In the genomic region with DNA sequence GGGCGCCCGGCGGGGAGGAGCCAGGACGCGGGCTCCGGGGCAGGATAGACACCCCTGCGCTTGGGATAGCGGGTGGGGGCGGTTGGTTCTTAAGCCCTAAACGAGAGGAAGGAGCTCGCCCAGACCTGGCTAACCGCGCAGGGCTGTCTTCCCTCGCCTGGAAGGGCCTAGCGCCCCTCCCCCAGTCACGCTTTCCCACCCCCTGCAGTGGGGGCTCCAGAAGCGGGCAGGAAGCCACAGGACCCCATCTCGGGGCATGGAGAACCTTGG, we compare ENCODE assay signal across 10 cellular contexts. TPM values are rescaled to one million over a fixed set of nuclear protein-coding genes. Genes with fewer than 3 reads are reported as not detected.
A peak's percentile ranks its signal among the peaks of the same experiment; 100 is the strongest.
DNase-seq lines count a peak whose midpoint lies in the region; ATAC-seq and TF ChIP-seq lines count a peak whose summit lies in the region.
"Had no signal": no experiment of that assay in that cellular context is flagged by ENCODE, and none has a peak within 500 bp of the region (broad histone marks: within the 10 kb centered on the region; RNA-seq: fewer than 3 reads in every experiment).

No MANE protein-coding gene starts in this region.

- CTCF ChIA-PET in activated CD8-positive, alpha-beta memory T cell treated with anti-CD3 and anti-CD28 coated beads, Interleukin-2, amount 10 ng/mL, durations not matched to agents 7 days and 5 days (lab: Charles Lee): no interaction called here

- H3K36me3 ChIP-seq in mesodermal cell (ENCODE audit: control insufficient read depth, insufficient read depth, low read length): no peaks in the 10 kb centered on the region
- no peaks in the 10 kb centered on the region for H3K36me3 ChIP-seq in upper lobe of right lung

- peaks cover 57% of the 10 kb centered on the region for H3K27me3 Mint-ChIP-seq in activated T-cell treated with anti-CD3 and anti-CD28 coated beads, Interleukin-2, amount 50 U/mL, for 72 hours (ENCODE audit: low read depth)
- H3K27me3 Mint-ChIP-seq in dendritic cell treated with granulocyte-macrophage colony-stimulating factor and Interleukin-4, amounts not matched to agents 40 ng/mL and 50 ng/mL, for 4 days: peaks cover 84% of the 10 kb centered on the region
- peaks cover 52% of the 10 kb centered on the region for H3K27me3 Mint-ChIP-seq in activated T-helper 1 cell treated with anti-CD3 and anti-CD28 coated beads, Interleukin-12 subunit alpha, Interleukin-12 subunit beta, Interleukin-2, Interleukin-4 antibody, amounts not matched to agents 30 ng/mL and 10 ng/mL and 1 ng/mL, durations not matched to agents 14 hours and 24 hours and 36 hours (ENCODE audit: insufficient read depth)
- peaks cover 65% of the 10 kb centered on the region for H3K27me3 Mint-ChIP-seq in activated CD8-positive, alpha-beta memory T cell treated with anti-CD3 and anti-CD28 coated beads, Interleukin-2, amount 10 ng/mL, durations not matched to agents 7 days and 5 days

- H3K4me1 ChIP-seq in mesodermal cell (ENCODE audit: control insufficient read depth, insufficient read depth, low read length, poor library complexity, severe bottlenecking) (peaks cover 10% of the 10 kb centered on the region), upper lobe of right lung (peaks cover 46% of the 10 kb centered on the region)

- no peak for DNase-seq in activated T-cell treated with anti-CD3 and anti-CD28 coated beads, Interleukin-2, amount 50 U/mL, for 72 hours
- DNase-seq in activated T-cell treated with anti-CD3 and anti-CD28 coated beads, Interleukin-2, amount 50 U/mL, for 48 hours: no peak
- no peak for DNase-seq in upper lobe of right lung
- DNase-seq in dermis blood vessel endothelial cell: no peak
- DNase-seq in activated T-helper 1 cell treated with anti-CD3 and anti-CD28 coated beads, Interleukin-12 subunit alpha, Interleukin-12 subunit beta, Interleukin-2, Interleukin-4 antibody, amounts not matched to agents 30 ng/mL and 10 ng/mL and 1 ng/mL, durations not matched to agents 14 hours and 24 hours and 36 hours (ENCODE audit: low spot score): no peak
- no peak for DNase-seq in activated CD8-positive, alpha-beta memory T cell treated with anti-CD3 and anti-CD28 coated beads, Interleukin-2, amount 10 ng/mL, durations not matched to agents 7 days and 5 days
- DNase-seq: activated gamma-delta T cell had no signal

- intact Hi-C loops in dendritic cell treated with granulocyte-macrophage colony-stimulating factor and Interleukin-4, amounts not matched to agents 40 ng/mL and 50 ng/mL, for 4 days (cut with micrococcal nuclease): no loop called here
- intact Hi-C loops in upper lobe of right lung (cut with DNase I): no loop called here
- intact Hi-C loops in activated T-helper 1 cell treated with anti-CD3 and anti-CD28 coated beads, Interleukin-12 subunit alpha, Interleukin-12 subunit beta, Interleukin-2, Interleukin-4 antibody, amounts not matched to agents 30 ng/mL and 10 ng/mL and 1 ng/mL, durations not matched to agents 14 hours and 24 hours and 36 hours (cut with micrococcal nuclease): loop anchor here (2.0 to 10.0 kb wide), 4 partner anchors 273 to 809 kb away; no protein-coding TSS in a partner anchor

- H3K27ac Mint-ChIP-seq in activated T-cell treated with anti-CD3 and anti-CD28 coated beads, Interleukin-2, amount 50 U/mL, for 72 hours: no peak overlapping the region
- H3K27ac Mint-ChIP-seq in dendritic cell treated with granulocyte-macrophage colony-stimulating factor and Interleukin-4, amounts not matched to agents 40 ng/mL and 50 ng/mL, for 4 days: no peak overlapping the region
- H3K27ac Mint-ChIP-seq in activated T-helper 1 cell treated with anti-CD3 and anti-CD28 coated beads, Interleukin-12 subunit alpha, Interleukin-12 subunit beta, Interleukin-2, Interleukin-4 antibody, amounts not matched to agents 30 ng/mL and 10 ng/mL and 1 ng/mL, durations not matched to agents 14 hours and 24 hours and 36 hours: no peak overlapping the region
- H3K27ac Mint-ChIP-seq in activated CD8-positive, alpha-beta memory T cell treated with anti-CD3 and anti-CD28 coated beads, Interleukin-2, amount 10 ng/mL, durations not matched to agents 7 days and 5 days: no peak overlapping the region
- H3K27ac Mint-ChIP-seq: effector memory CD8-positive, alpha-beta T cell had no signal

- no peaks in the 10 kb centered on the region for H3K36me3 Mint-ChIP-seq in activated T-cell treated with anti-CD3 and anti-CD28 coated beads, Interleukin-2, amount 50 U/mL, for 72 hours (ENCODE audit: insufficient read depth in 2 of 2)
- H3K36me3 Mint-ChIP-seq in dendritic cell treated with granulocyte-macrophage colony-stimulating factor and Interleukin-4, amounts not matched to agents 40 ng/mL and 50 ng/mL, for 4 days (ENCODE audit: low read depth): no peaks in the 10 kb centered on the region
- H3K36me3 Mint-ChIP-seq in activated T-helper 1 cell treated with anti-CD3 and anti-CD28 coated beads, Interleukin-12 subunit alpha, Interleukin-12 subunit beta, Interleukin-2, Interleukin-4 antibody, amounts not matched to agents 30 ng/mL and 10 ng/mL and 1 ng/mL, durations not matched to agents 14 hours and 24 hours and 36 hours (ENCODE audit: low read depth): peaks cover 2% of the 10 kb centered on the region
- no peaks in the 10 kb centered on the region for H3K36me3 Mint-ChIP-seq in activated CD8-positive, alpha-beta memory T cell treated with anti-CD3 and anti-CD28 coated beads, Interleukin-2, amount 10 ng/mL, durations not matched to agents 7 days and 5 days

- peaks cover 92% of the 10 kb centered on the region for H3K27me3 ChIP-seq in upper lobe of right lung

- no peaks in the 10 kb centered on the region for H3K9me3 Mint-ChIP-seq in activated T-cell treated with anti-CD3 and anti-CD28 coated beads, Interleukin-2, amount 50 U/mL, for 72 hours
- no peaks in the 10 kb centered on the region for H3K9me3 Mint-ChIP-seq in dendritic cell treated with granulocyte-macrophage colony-stimulating factor and Interleukin-4, amounts not matched to agents 40 ng/mL and 50 ng/mL, for 4 days
- no peaks in the 10 kb centered on the region for H3K9me3 Mint-ChIP-seq in activated T-helper 1 cell treated with anti-CD3 and anti-CD28 coated beads, Interleukin-12 subunit alpha, Interleukin-12 subunit beta, Interleukin-2, Interleukin-4 antibody, amounts not matched to agents 30 ng/mL and 10 ng/mL and 1 ng/mL, durations not matched to agents 14 hours and 24 hours and 36 hours
- H3K9me3 Mint-ChIP-seq in activated CD8-positive, alpha-beta memory T cell treated with anti-CD3 and anti-CD28 coated beads, Interleukin-2, amount 10 ng/mL, durations not matched to agents 7 days and 5 days (ENCODE audit: low read depth): no peaks in the 10 kb centered on the region
- H3K9me3 Mint-ChIP-seq: effector memory CD8-positive, alpha-beta T cell had no signal

- peak; percentile 13 to 16 for ATAC-seq in activated T-cell treated with anti-CD3 and anti-CD28 coated beads, Interleukin-2, amount 50 U/mL, for 72 hours (replicated peaks in 1 of 2)
- no peak for ATAC-seq in upper lobe of right lung
- no peak for ATAC-seq in activated CD8-positive, alpha-beta memory T cell treated with anti-CD3 and anti-CD28 coated beads, Interleukin-2, amount 10 ng/mL, durations not matched to agents 7 days and 5 days

- no peak for TF ChIP-seq CTCF in upper lobe of right lung (IDR thresholded peaks at IDR 0.05)

- H3K9me3 ChIP-seq in mesodermal cell (ENCODE audit: control insufficient read depth, low read length) (no peaks in the 10 kb centered on the region), upper lobe of right lung (no peaks in the 10 kb centered on the region)

- H3K4me3 ChIP-seq in mesodermal cell (ENCODE audit: extremely low read depth, insufficient read depth, low read length, poor library complexity, severe bottlenecking): peak overlapping the region; percentile 27
- peak overlapping the region; percentile 42 for H3K4me3 ChIP-seq in upper lobe of right lung

- H3K27ac ChIP-seq in mesodermal cell (ENCODE audit: low read depth, low read length, severe bottlenecking): no peak overlapping the region
- peak overlapping the region; percentile 79 for H3K27ac ChIP-seq in upper lobe of right lung

- peaks cover 17% of the 10 kb centered on the region for H3K4me1 Mint-ChIP-seq in activated T-cell treated with anti-CD3 and anti-CD28 coated beads, Interleukin-2, amount 50 U/mL, for 72 hours (ENCODE audit: low read depth)
- H3K4me1 Mint-ChIP-seq in dendritic cell treated with granulocyte-macrophage colony-stimulating factor and Interleukin-4, amounts not matched to agents 40 ng/mL and 50 ng/mL, for 4 days (ENCODE audit: low read depth): peaks cover 34% of the 10 kb centered on the region
- peaks cover 16% of the 10 kb centered on the region for H3K4me1 Mint-ChIP-seq in activated T-helper 1 cell treated with anti-CD3 and anti-CD28 coated beads, Interleukin-12 subunit alpha, Interleukin-12 subunit beta, Interleukin-2, Interleukin-4 antibody, amounts not matched to agents 30 ng/mL and 10 ng/mL and 1 ng/mL, durations not matched to agents 14 hours and 24 hours and 36 hours (ENCODE audit: low read depth)
- peaks cover 21% of the 10 kb centered on the region for H3K4me1 Mint-ChIP-seq in activated CD8-positive, alpha-beta memory T cell treated with anti-CD3 and anti-CD28 coated beads, Interleukin-2, amount 10 ng/mL, durations not matched to agents 7 days and 5 days

- WGBS in mesodermal cell (ENCODE audit: insufficient coverage in 2 of 2), 2 experiments: 8 to 28% methylated on average over 7 to 11 of the region's 18 CpGs

- peak overlapping the region in 1 of 2 donors; percentile 63 for H3K4me3 Mint-ChIP-seq in activated T-cell treated with anti-CD3 and anti-CD28 coated beads, Interleukin-2, amount 50 U/mL, for 72 hours
- peak overlapping the region; percentile 17 for H3K4me3 Mint-ChIP-seq in dendritic cell treated with granulocyte-macrophage colony-stimulating factor and Interleukin-4, amounts not matched to agents 40 ng/mL and 50 ng/mL, for 4 days
- no peak overlapping the region for H3K4me3 Mint-ChIP-seq in activated T-helper 1 cell treated with anti-CD3 and anti-CD28 coated beads, Interleukin-12 subunit alpha, Interleukin-12 subunit beta, Interleukin-2, Interleukin-4 antibody, amounts not matched to agents 30 ng/mL and 10 ng/mL and 1 ng/mL, durations not matched to agents 14 hours and 24 hours and 36 hours
- H3K4me3 Mint-ChIP-seq in activated CD8-positive, alpha-beta memory T cell treated with anti-CD3 and anti-CD28 coated beads, Interleukin-2, amount 10 ng/mL, durations not matched to agents 7 days and 5 days: no peak overlapping the region

RNA-seq across cellular contexts. Expression of a gene that starts 6.5 kb away (rescaled TPM):
- under 1 TPM; 0.05 to 0.10 TPM for total RNA-seq in activated T-cell treated with anti-CD3 and anti-CD28 coated beads, Interleukin-2, amount 50 U/mL, for 72 hours
- not detected for polyA plus RNA-seq in mesodermal cell (2013, experiment 1 of 2)
- polyA plus RNA-seq in mesodermal cell (2013, experiment 2 of 2): not detected
- total RNA-seq in upper lobe of right lung (10.1 TPM), dermis blood vessel endothelial cell (0.05 TPM in 1 of 2 replicates, not detected in the other)
- total RNA-seq in activated T-helper 1 cell treated with anti-CD3 and anti-CD28 coated beads, Interleukin-12 subunit alpha, Interleukin-12 subunit beta, Interleukin-2, Interleukin-4 antibody, amounts not matched to agents 30 ng/mL and 10 ng/mL and 1 ng/mL, durations not matched to agents 14 hours and 24 hours and 36 hours: not detected in 2 replicates
- not detected for total RNA-seq in activated CD8-positive, alpha-beta memory T cell treated with anti-CD3 and anti-CD28 coated beads, Interleukin-2, amount 10 ng/mL, durations not matched to agents 7 days and 5 days

Comparison
In these comparisons a context has a peak if more than half of its experiments do, and no peak if none do; other contexts are left out.
1. ATAC-seq: peak in activated T-cell treated with anti-CD3 and anti-CD28 coated beads, Interleukin-2, amount 50 U/mL, for 72 hours (2 of 2); none in upper lobe of right lung (single experiment) and activated CD8-positive, alpha-beta memory T cell treated with anti-CD3 and anti-CD28 coated beads, Interleukin-2, amount 10 ng/mL, durations not matched to agents 7 days and 5 days (single experiment).
2. RNA of a gene that starts 6.5 kb away (total RNA-seq): 10.1 TPM in upper lobe of right lung (single experiment); 0.05 to 0.10 TPM in activated T-cell treated with anti-CD3 and anti-CD28 coated beads, Interleukin-2, amount 50 U/mL, for 72 hours, not detected in activated CD8-positive, alpha-beta memory T cell treated with anti-CD3 and anti-CD28 coated beads, Interleukin-2, amount 10 ng/mL, durations not matched to agents 7 days and 5 days, not detected in activated T-helper 1 cell treated with anti-CD3 and anti-CD28 coated beads, Interleukin-12 subunit alpha, Interleukin-12 subunit beta, Interleukin-2, Interleukin-4 antibody, amounts not matched to agents 30 ng/mL and 10 ng/mL and 1 ng/mL, durations not matched to agents 14 hours and 24 hours and 36 hours and 0.05 TPM in dermis blood vessel endothelial cell; every median in the first group is over 10 times any median in the second.